Comparison of ENCODE assay signal across 8 cellular contexts in the genomic region with DNA sequence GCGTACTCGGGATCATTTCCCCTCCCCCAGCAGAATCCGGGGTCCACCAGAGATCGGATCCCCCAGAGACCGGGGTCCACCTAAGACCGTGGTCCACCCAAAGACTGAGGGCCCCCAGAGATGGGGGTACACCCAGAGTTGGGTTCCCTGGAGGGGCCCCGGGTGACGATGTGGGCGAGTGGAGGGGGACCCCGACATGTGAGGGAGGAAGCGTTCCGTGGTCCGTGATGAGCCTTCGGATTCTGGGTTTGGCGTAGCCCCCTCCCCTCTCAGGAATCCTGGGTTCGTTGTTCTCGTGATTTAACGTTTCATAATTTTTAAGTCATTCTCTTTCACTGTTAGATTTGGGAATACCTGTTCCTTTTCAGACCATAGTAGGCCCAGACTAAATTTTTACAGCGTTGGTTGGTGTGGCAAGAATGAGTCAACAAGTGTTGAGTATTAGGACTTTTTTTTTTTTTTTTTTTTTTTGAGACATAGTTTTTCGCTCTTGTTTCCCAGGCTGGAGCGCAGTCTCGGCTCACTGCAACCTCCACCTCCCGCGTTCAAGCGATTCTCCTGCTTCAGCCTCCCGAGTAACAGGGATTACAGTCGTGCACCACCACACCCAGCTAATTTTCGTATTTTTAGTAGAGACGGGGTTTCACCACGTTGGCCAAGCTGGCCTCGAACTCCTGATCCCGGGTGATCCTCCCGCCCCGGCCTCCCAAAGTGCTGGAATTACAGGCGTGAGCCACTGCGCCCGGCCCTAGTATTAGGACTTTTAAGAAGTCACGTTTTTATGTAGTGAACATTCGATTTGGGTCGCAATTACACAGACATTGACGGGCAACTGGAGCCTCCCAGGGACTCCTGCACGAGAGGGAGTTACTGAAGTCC. TPM values are rescaled to one million over a fixed set of nuclear protein-coding genes. Genes with fewer than 3 reads are reported as not detected.
A peak's percentile ranks its signal among the peaks of the same experiment; 100 is the strongest.
DNase-seq lines count a peak whose midpoint lies in the region; ATAC-seq, FAIRE-seq and TF ChIP-seq lines count a peak whose summit lies in the region.

No MANE protein-coding gene starts in this region.

- DNase-seq in stimulated activated CD4-positive, alpha-beta T cell treated with anti-CD3 and anti-CD28 coated beads, Interleukin-12 subunit alpha, Interleukin-12 subunit beta, amount 100 ng/mL, for 24 hours (ENCODE audit: low read depth in 2 of 2), result peak; percentile 18 to 34
- no peak for DNase-seq in stimulated activated CD4-positive, alpha-beta T cell treated with anti-CD3 and anti-CD28 coated beads, Interleukin-2, amount 100 ng/mL, for 48 hours
- DNase-seq in MM.1S (no peak), colonic mucosa (no peak), urothelium cell line (ENCODE audit: low spot score) (peak; percentile 6), NCI-H2171 treated with DMSO at 0.1 percent for 48 hours (lab: John Stamatoyannopoulos, UW) (no peak)

- no peak for ATAC-seq in HG03565 (IDR thresholded peaks at IDR 0.05; ENCODE audit: unreplicated experiment)

- peak overlapping the region; percentile 57 for H2AFZ ChIP-seq in MM.1S (ENCODE audit: low read length)

- no peaks in the 10 kb centered on the region for H3K27me3 ChIP-seq in MM.1S (replicated peaks; ENCODE audit: insufficient read depth, low read length)
- H3K27me3 ChIP-seq in colonic mucosa, result no peaks in the 10 kb centered on the region
- no peaks in the 10 kb centered on the region for H3K27me3 ChIP-seq in mucosa of rectum (ENCODE audit: control insufficient read depth in 2 of 2, insufficient read depth in 2 of 2, low read length in 2 of 2)

- H3K4me1 ChIP-seq in MM.1S (ENCODE audit: low read length), result peaks cover 8% of the 10 kb centered on the region; the same call in 1 of the 2 replicates
- peaks cover 13% of the 10 kb centered on the region for H3K4me1 ChIP-seq in colonic mucosa
- peaks cover 11 to 22% of the 10 kb centered on the region in 2 donors for H3K4me1 ChIP-seq in mucosa of rectum (ENCODE audit: control insufficient read depth in 2 of 2, insufficient read depth in 2 of 2, low read length in 2 of 2)

- TF ChIP-seq CTCF in MM.1S (IDR thresholded peaks at IDR 0.05; ENCODE audit: low read length) (no peak), colonic mucosa (IDR thresholded peaks at IDR 0.05) (no peak)

- H3K9me3 ChIP-seq in MM.1S (replicated peaks; ENCODE audit: insufficient read depth, low read length), result no peaks in the 10 kb centered on the region
- no peaks in the 10 kb centered on the region for H3K9me3 ChIP-seq in colonic mucosa
- H3K9me3 ChIP-seq in mucosa of rectum (ENCODE audit: control insufficient read depth in 2 of 2, low read length in 2 of 2), result no peaks in the 10 kb centered on the region

- H4K20me1 ChIP-seq in MM.1S (ENCODE audit: insufficient read depth, low read length), result peaks cover 4% of the 10 kb centered on the region; the same call in 1 of the 2 replicates

- peaks cover 8% of the 10 kb centered on the region for H3K36me3 ChIP-seq in MM.1S (replicated peaks; ENCODE audit: insufficient read depth, low read length)
- peaks cover 7% of the 10 kb centered on the region for H3K36me3 ChIP-seq in colonic mucosa
- H3K36me3 ChIP-seq in mucosa of rectum (ENCODE audit: control insufficient read depth in 2 of 2, insufficient read depth in 2 of 2, low read length in 2 of 2), result peaks cover 4 to 11% of the 10 kb centered on the region in 2 donors

- peak overlapping the region; percentile 79 for H3K4me2 ChIP-seq in MM.1S (ENCODE audit: low read depth, low read length)

- intact Hi-C loops in colonic mucosa (cut with DNase I), result no loop called here

- no peaks in the 10 kb centered on the region for H3K9me2 ChIP-seq in MM.1S (replicated peaks; ENCODE audit: insufficient read depth, low read length)

- peaks cover 65% of the 10 kb centered on the region for H3K79me2 ChIP-seq in MM.1S (ENCODE audit: low read length)

- H3K9ac ChIP-seq in MM.1S (ENCODE audit: low read length) (peak overlapping the region; percentile 96), colonic mucosa (ENCODE audit: low read depth in 2 of 2, low read length in 2 of 2) (peak overlapping the region; percentile 92 to 93), mucosa of rectum (ENCODE audit: low read depth in 1 of 2, low read length in 2 of 2) (peak overlapping the region; percentile 89 to 96)

- no peak for FAIRE-seq in urothelium cell line (lab: Jason Lieb, UNC)

- H3K4me3 ChIP-seq in MM.1S (ENCODE audit: low read length) (peak overlapping the region; percentile 100), colonic mucosa (peak overlapping the region; percentile 69), mucosa of rectum (ENCODE audit: low read length in 2 of 2) (peak overlapping the region; percentile 92 to 97)

- peak overlapping the region; percentile 42 for H3K27ac ChIP-seq in MM.1S (ENCODE audit: low read length)
- peak overlapping the region; percentile 83 for H3K27ac ChIP-seq in colonic mucosa
- H3K27ac ChIP-seq in mucosa of rectum (ENCODE audit: low read depth in 2 of 2, low read length in 2 of 2), result peak overlapping the region; percentile 60 to 85

- no peaks in the 10 kb centered on the region for H3F3A ChIP-seq in MM.1S (ENCODE audit: insufficient read depth, low read length)

RNA-seq across cellular contexts. Expression of a gene that starts 0.7 kb away (rescaled TPM):
- total RNA-seq in colonic mucosa, result 10 to 100 TPM; 22.4 to 43.6 TPM

RNA-seq across cellular contexts. Expression of a gene that starts 36.8 kb away (rescaled TPM):
- total RNA-seq in colonic mucosa, result not detected

RNA-seq across cellular contexts. Expression of a gene that starts 57.4 kb away (rescaled TPM):
- 100 to 1,000 TPM; 129 to 136 TPM for total RNA-seq in colonic mucosa

Comparison
In these comparisons a context has a peak if more than half of its experiments do, and no peak if none do; other contexts are left out.
1. DNase-seq: peak in stimulated activated CD4-positive, alpha-beta T cell treated with anti-CD3 and anti-CD28 coated beads, Interleukin-12 subunit alpha, Interleukin-12 subunit beta, amount 100 ng/mL, for 24 hours (2 of 2) and urothelium cell line (single experiment); none in stimulated activated CD4-positive, alpha-beta T cell treated with anti-CD3 and anti-CD28 coated beads, Interleukin-2, amount 100 ng/mL, for 48 hours (0 of 2), MM.1S (single experiment), colonic mucosa (single experiment) and NCI-H2171 treated with DMSO at 0.1 percent for 48 hours (single experiment).
2. Peak in every context shown above with its lines, with median percentiles within 50 percentile points of each other: H3K27ac ChIP-seq, H3K4me3 ChIP-seq and H3K9ac ChIP-seq.